29 cellular contexts compared by ENCODE assay signal in the genomic region with DNA sequence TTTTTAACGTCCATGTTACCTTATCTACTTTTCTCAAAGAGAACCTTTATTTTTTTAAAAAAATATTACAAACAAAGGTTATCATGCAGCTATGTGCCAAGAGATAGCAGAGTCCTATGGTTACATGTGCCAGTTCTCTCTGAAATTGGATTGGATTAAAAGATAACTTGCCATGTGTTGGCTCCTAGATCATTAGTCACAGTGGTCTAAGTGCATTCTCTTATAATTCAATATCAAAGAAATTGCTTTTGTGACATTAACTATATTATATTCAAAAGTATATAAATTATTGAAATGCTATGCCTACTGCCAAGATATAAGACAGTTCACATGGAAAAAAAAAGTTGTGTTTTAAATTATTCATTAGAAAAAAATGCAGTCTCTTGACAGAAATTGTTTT.
"Had no signal": no experiment of that assay in that cellular context is flagged by ENCODE, and none has a peak within 500 bp of the region (broad histone marks: within the 10 kb centered on the region; RNA-seq: fewer than 3 reads in every experiment).

No MANE protein-coding gene starts in this region.

- H3K27me3 ChIP-seq: cardiac muscle cell had no signal

- ATAC-seq: activated CD8-positive, alpha-beta memory T cell treated with anti-CD3 and anti-CD28 coated beads, Interleukin-2, amount 10 ng/mL, durations not matched to agents 7 days and 5 days; activated naive CD8-positive, alpha-beta T cell treated with anti-CD3 and anti-CD28 coated beads, Interleukin-2, amount 50 U/mL, for 24 hours; Panc1 had no signal

- DNase-seq: activated CD4-positive, alpha-beta memory T cell treated with anti-CD3 and anti-CD28 coated beads, Interleukin-2, amount 10 ng/mL, durations not matched to agents 7 days and 5 days; activated CD4-positive, alpha-beta T cell treated with anti-CD3 and anti-CD28 coated beads for 1 hour; activated CD4-positive, alpha-beta T cell treated with anti-CD3 and anti-CD28 coated beads for 48 hours; activated CD4-positive, CD25-positive, alpha-beta regulatory T cell; activated CD8-positive, alpha-beta memory T cell treated with anti-CD3 and anti-CD28 coated beads for 24 hours; activated CD8-positive, alpha-beta memory T cell treated with anti-CD3 and anti-CD28 coated beads, Interleukin-2, amount 10 ng/mL, durations not matched to agents 7 days and 5 days; activated CD8-positive, alpha-beta memory T cell treated with anti-CD3 and anti-CD28 coated beads, Interleukin-2, amount 50 U/mL, for 48 hours; activated effector memory CD4-positive, alpha-beta T cell treated with Interleukin-2 at 50 U/mL for 16 hours; activated naive CD4-positive, alpha-beta T cell treated with anti-CD3 and anti-CD28 coated beads, Interleukin-2, amount 10 ng/mL, durations not matched to agents 7 days and 5 days; activated naive CD8-positive, alpha-beta T cell treated with anti-CD3 and anti-CD28 coated beads, Interleukin-2, amount 50 U/mL, for 24 hours; activated T-cell treated with anti-CD3 and anti-CD28 coated beads, Interleukin-2, amount 50 U/mL, for 48 hours; aorta; Karpas-422; KBM-7; NCI-H1105; NCI-H1417 treated with DMSO at 0.1 percent for 48 hours; NCI-H1694; NCI-H2029; NCI-H510A treated with DMSO at 0.1 percent for 48 hours; NCI-H526 treated with DMSO at 0.1 percent for 48 hours; NCI-H774; SHP77; T-helper 9 cell had no signal

- H3K36me3 Mint-ChIP-seq: activated CD8-positive, alpha-beta memory T cell treated with anti-CD3 and anti-CD28 coated beads, Interleukin-2, amount 10 ng/mL, durations not matched to agents 7 days and 5 days; activated naive CD4-positive, alpha-beta T cell treated with anti-CD3 and anti-CD28 coated beads, Interleukin-2, amount 10 ng/mL, durations not matched to agents 7 days and 5 days; activated naive CD8-positive, alpha-beta T cell had no signal

- H3K27ac Mint-ChIP-seq: activated CD4-positive, alpha-beta memory T cell treated with anti-CD3 and anti-CD28 coated beads, Interleukin-2, amount 10 ng/mL, durations not matched to agents 7 days and 5 days; activated CD8-positive, alpha-beta memory T cell treated with anti-CD3 and anti-CD28 coated beads, Interleukin-2, amount 10 ng/mL, durations not matched to agents 7 days and 5 days; activated naive CD4-positive, alpha-beta T cell treated with anti-CD3 and anti-CD28 coated beads, Interleukin-2, amount 10 ng/mL, durations not matched to agents 7 days and 5 days; activated naive CD8-positive, alpha-beta T cell; activated naive CD8-positive, alpha-beta T cell treated with anti-CD3 and anti-CD28 coated beads, Interleukin-2, amount 50 U/mL, for 24 hours; T-helper 1 cell treated with Interleukin-12 subunit alpha and Interleukin-12 subunit beta and Interleukin-4 antibody, amounts not matched to agents 30 μg/mL and 1 μg/mL, for 36 hours had no signal

- H3K4me3 ChIP-seq: cardiac muscle cell had no signal

- H3K27ac ChIP-seq: cardiac muscle cell, VCaP had no signal

- H3K27me3 Mint-ChIP-seq: activated CD4-positive, alpha-beta memory T cell treated with anti-CD3 and anti-CD28 coated beads, Interleukin-2, amount 10 ng/mL, durations not matched to agents 7 days and 5 days; activated CD8-positive, alpha-beta memory T cell treated with anti-CD3 and anti-CD28 coated beads, Interleukin-2, amount 10 ng/mL, durations not matched to agents 7 days and 5 days; activated naive CD4-positive, alpha-beta T cell treated with anti-CD3 and anti-CD28 coated beads, Interleukin-2, amount 10 ng/mL, durations not matched to agents 7 days and 5 days; activated naive CD8-positive, alpha-beta T cell; activated naive CD8-positive, alpha-beta T cell treated with anti-CD3 and anti-CD28 coated beads, Interleukin-2, amount 50 U/mL, for 24 hours; central memory CD8-positive, alpha-beta T cell had no signal

- H3K36me3 ChIP-seq: cardiac muscle cell had no signal

- H3K4me1 Mint-ChIP-seq: activated CD4-positive, alpha-beta memory T cell treated with anti-CD3 and anti-CD28 coated beads, Interleukin-2, amount 10 ng/mL, durations not matched to agents 7 days and 5 days; activated CD8-positive, alpha-beta memory T cell treated with anti-CD3 and anti-CD28 coated beads, Interleukin-2, amount 10 ng/mL, durations not matched to agents 7 days and 5 days; activated naive CD4-positive, alpha-beta T cell treated with anti-CD3 and anti-CD28 coated beads, Interleukin-2, amount 10 ng/mL, durations not matched to agents 7 days and 5 days; activated naive CD8-positive, alpha-beta T cell treated with anti-CD3 and anti-CD28 coated beads, Interleukin-2, amount 50 U/mL, for 24 hours; central memory CD8-positive, alpha-beta T cell had no signal

- H3K4me3 Mint-ChIP-seq: activated CD4-positive, alpha-beta memory T cell treated with anti-CD3 and anti-CD28 coated beads, Interleukin-2, amount 10 ng/mL, durations not matched to agents 7 days and 5 days; activated CD8-positive, alpha-beta memory T cell treated with anti-CD3 and anti-CD28 coated beads, Interleukin-2, amount 10 ng/mL, durations not matched to agents 7 days and 5 days; activated naive CD4-positive, alpha-beta T cell treated with anti-CD3 and anti-CD28 coated beads, Interleukin-2, amount 10 ng/mL, durations not matched to agents 7 days and 5 days; activated naive CD8-positive, alpha-beta T cell; activated naive CD8-positive, alpha-beta T cell treated with anti-CD3 and anti-CD28 coated beads, Interleukin-2, amount 50 U/mL, for 24 hours; central memory CD8-positive, alpha-beta T cell; T-helper 1 cell treated with Interleukin-12 subunit alpha and Interleukin-12 subunit beta and Interleukin-4 antibody, amounts not matched to agents 30 μg/mL and 1 μg/mL, for 36 hours had no signal
